10 cellular contexts compared by ENCODE assay signal in the genomic region with DNA sequence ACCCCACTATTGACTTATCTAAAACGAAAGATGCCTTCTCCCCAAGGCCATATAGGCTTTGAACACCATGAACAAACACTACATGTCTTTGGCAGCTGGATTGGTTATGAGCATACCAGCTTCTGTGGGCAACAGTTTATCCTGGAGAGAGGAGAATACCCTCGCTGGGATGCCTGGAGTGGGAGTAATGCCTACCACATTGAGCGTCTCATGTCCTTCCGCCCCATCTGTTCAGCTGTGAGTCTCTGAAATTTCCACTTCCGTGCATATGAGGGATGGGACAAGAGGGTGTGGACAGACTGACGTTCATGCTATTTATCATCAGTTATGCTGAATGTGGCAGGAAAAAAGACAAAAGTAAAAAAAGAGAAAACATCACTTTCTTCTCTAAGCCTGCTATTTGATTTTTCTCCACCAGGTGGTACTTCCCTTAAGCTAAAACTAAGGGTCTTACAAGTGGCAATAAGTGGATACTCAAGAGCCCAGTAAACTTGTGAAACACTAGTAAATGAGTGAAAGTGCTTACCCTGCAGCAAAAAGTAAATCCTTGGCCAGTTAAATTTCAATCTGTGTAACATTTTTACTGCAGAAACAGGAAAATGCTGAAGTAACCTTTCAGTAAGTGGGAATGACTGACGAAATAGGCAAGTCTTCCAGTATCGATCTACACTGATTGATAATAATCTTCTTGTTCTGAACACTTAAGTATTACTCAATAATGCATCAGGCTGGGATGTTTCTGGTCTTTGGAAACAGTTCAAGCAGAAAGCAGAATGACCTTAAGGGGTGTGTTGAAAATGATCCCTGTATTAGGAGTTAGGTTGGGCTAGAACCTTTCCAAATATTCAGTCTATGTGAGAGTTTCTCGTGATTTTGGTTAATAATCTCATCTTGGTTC. TPM values are rescaled to one million over a fixed set of nuclear protein-coding genes. Genes with fewer than 3 reads are reported as not detected.
DNase-seq lines count a peak whose midpoint lies in the region; ATAC-seq and TF ChIP-seq lines count a peak whose summit lies in the region.
"Had no signal": no experiment of that assay in that cellular context is flagged by ENCODE, and none has a peak within 500 bp of the region (broad histone marks: within the 10 kb centered on the region; RNA-seq: fewer than 3 reads in every experiment).

No MANE protein-coding gene starts in this region.

- peaks cover 0 to 37% (median 24%) of the 10 kb centered on the region in 9 donors for H3K4me1 ChIP-seq in heart right ventricle
- peaks cover 0 to 10% (median 0%) of the 10 kb centered on the region in 4 donors for H3K4me1 ChIP-seq in Peyer's patch
- no peaks in the 10 kb centered on the region for H3K4me1 ChIP-seq in foreskin keratinocyte
- peaks cover 2 to 4% of the 10 kb centered on the region in 2 donors for H3K4me1 ChIP-seq in aorta (ENCODE audit: control insufficient read depth in 1 of 2, insufficient read depth in 2 of 2, low read length in 2 of 2)

- WGBS in heart right ventricle, 2 donors = 79 to 80% methylated on average over 9 of the region's 9 CpGs
- 52 to 56% methylated on average over 9 of the region's 9 CpGs for WGBS in aorta, 2 donors

- H3K27ac ChIP-seq in heart right ventricle (no peak overlapping the region), Peyer's patch (no peak overlapping the region), foreskin keratinocyte (no peak overlapping the region), aorta (ENCODE audit: low read depth in 1 of 2, low read length in 2 of 2) (peak overlapping the region; percentile 9 to 71)

- peak in 8 of 9 donors; percentile 13 to 48 (median 40) for TF ChIP-seq CTCF in heart right ventricle (IDR thresholded peaks at IDR 0.05)
- TF ChIP-seq CTCF in Peyer's patch (IDR thresholded peaks at IDR 0.05) = peak in 4 of 6 experiments; percentile 24 to 57 (median 29)
- TF ChIP-seq CTCF in foreskin keratinocyte (conservative IDR thresholded peaks at IDR 0.05) = peak; percentile 56

- DNase-seq in heart right ventricle (no peak), cardiac septum (ENCODE audit: low spot score) (no peak), Peyer's patch (no peak), foreskin keratinocyte (no peak), aorta (no peak), GOT3 (lab: John Stamatoyannopoulos, UW) (no peak)
- DNase-seq: activated CD4-positive, alpha-beta T cell treated with anti-CD3 and anti-CD28 coated beads for 36 hours had no signal

- H3K4me3 ChIP-seq in heart right ventricle (no peak overlapping the region), Peyer's patch (no peak overlapping the region), aorta (ENCODE audit: low read length in 2 of 2) (no peak overlapping the region)

- intact Hi-C loops in heart right ventricle (cut with DNase I) = no loop called here
- intact Hi-C loops in cardiac septum (cut with DNase I) = loop anchor here (5.0 kb wide), 1 partner anchor 40 kb away; a partner anchor contains a TSS
- intact Hi-C loops in aorta (cut with DNase I) = loop anchor here in 1 of 2 donors (5.0 kb wide), 1 partner anchor 40 kb away; a partner anchor contains a TSS

- H3K27me3 ChIP-seq in heart right ventricle (no peaks in the 10 kb centered on the region), Peyer's patch (no peaks in the 10 kb centered on the region), foreskin keratinocyte (no peaks in the 10 kb centered on the region), aorta (ENCODE audit: control insufficient read depth in 1 of 2, insufficient read depth in 2 of 2, low read length in 1 of 2) (no peaks in the 10 kb centered on the region)

- H3K9me3 ChIP-seq in heart right ventricle (no peaks in the 10 kb centered on the region), Peyer's patch (no peaks in the 10 kb centered on the region), aorta (ENCODE audit: control insufficient read depth, low read length) (no peaks in the 10 kb centered on the region)

- peaks cover 0 to 31% (median 0%) of the 10 kb centered on the region in 9 donors for H3K36me3 ChIP-seq in heart right ventricle
- H3K36me3 ChIP-seq in Peyer's patch = no peaks in the 10 kb centered on the region
- no peaks in the 10 kb centered on the region for H3K36me3 ChIP-seq in aorta (ENCODE audit: control insufficient read depth in 1 of 2, insufficient read depth in 2 of 2, low read length in 1 of 2)

- no peak for TF ChIP-seq POLR2A in Peyer's patch (IDR thresholded peaks at IDR 0.05)

- ATAC-seq in heart right ventricle = no peak
- no peak for ATAC-seq in foreskin keratinocyte
- no peak for ATAC-seq in aorta (ENCODE audit: low FRiP score)
- ATAC-seq in GM18858 (IDR thresholded peaks at IDR 0.05; ENCODE audit: unreplicated experiment) = no peak
- no peak for ATAC-seq in HG02610 (IDR thresholded peaks at IDR 0.05; ENCODE audit: unreplicated experiment)
- ATAC-seq: activated CD4-positive, alpha-beta T cell treated with anti-CD3 and anti-CD28 coated beads for 36 hours had no signal

RNA-seq across cellular contexts. Expression of a gene that starts 5.6 kb away (rescaled TPM):
- total RNA-seq in heart right ventricle = not detected
- polyA plus RNA-seq in heart right ventricle = not detected
- not detected for total RNA-seq in cardiac septum
- total RNA-seq in Peyer's patch = not detected
- total RNA-seq in foreskin keratinocyte = not detected in 2 replicates
- polyA plus RNA-seq in foreskin keratinocyte = not detected in 2 replicates
- total RNA-seq in aorta = not detected
- polyA plus RNA-seq in aorta = not detected
- total RNA-seq: activated CD4-positive, alpha-beta T cell treated with anti-CD3 and anti-CD28 coated beads for 36 hours; pulmonary artery endothelial cell had no signal

RNA-seq across cellular contexts. Expression of a gene that starts 41.7 kb away (rescaled TPM):
- total RNA-seq in heart right ventricle = 10 to 100 TPM; 32.1 to 58.3 (median 39.6) TPM
- 10 to 100 TPM in 1 of 2 donors, 1 to 10 TPM in 1; 7.1 to 11.5 TPM for polyA plus RNA-seq in heart right ventricle
- 39.2 TPM for total RNA-seq in cardiac septum
- total RNA-seq in Peyer's patch = 10 to 100 TPM; 22.5 to 41.3 (median 32.5) TPM
- total RNA-seq in foreskin keratinocyte = 39.1 and 40.2 TPM in 2 replicates
- polyA plus RNA-seq in foreskin keratinocyte = 5.3 and 6.6 TPM in 2 replicates
- 10 to 100 TPM; 51.3 to 52.9 TPM for total RNA-seq in aorta
- polyA plus RNA-seq in aorta = 1 to 10 TPM; 5.0 to 8.4 TPM

Comparison
In these comparisons a context has a peak if more than half of its experiments do, and no peak if none do; other contexts are left out.
1. H3K27ac ChIP-seq: peak in aorta (2 of 2); none in heart right ventricle (0 of 10), Peyer's patch (0 of 4) and foreskin keratinocyte (single experiment).
2. Peak in every context shown above with its lines, with median percentiles within 50 percentile points of each other: CTCF ChIP-seq.